ENCODE assay signal across 8 cellular contexts in the genomic region with DNA sequence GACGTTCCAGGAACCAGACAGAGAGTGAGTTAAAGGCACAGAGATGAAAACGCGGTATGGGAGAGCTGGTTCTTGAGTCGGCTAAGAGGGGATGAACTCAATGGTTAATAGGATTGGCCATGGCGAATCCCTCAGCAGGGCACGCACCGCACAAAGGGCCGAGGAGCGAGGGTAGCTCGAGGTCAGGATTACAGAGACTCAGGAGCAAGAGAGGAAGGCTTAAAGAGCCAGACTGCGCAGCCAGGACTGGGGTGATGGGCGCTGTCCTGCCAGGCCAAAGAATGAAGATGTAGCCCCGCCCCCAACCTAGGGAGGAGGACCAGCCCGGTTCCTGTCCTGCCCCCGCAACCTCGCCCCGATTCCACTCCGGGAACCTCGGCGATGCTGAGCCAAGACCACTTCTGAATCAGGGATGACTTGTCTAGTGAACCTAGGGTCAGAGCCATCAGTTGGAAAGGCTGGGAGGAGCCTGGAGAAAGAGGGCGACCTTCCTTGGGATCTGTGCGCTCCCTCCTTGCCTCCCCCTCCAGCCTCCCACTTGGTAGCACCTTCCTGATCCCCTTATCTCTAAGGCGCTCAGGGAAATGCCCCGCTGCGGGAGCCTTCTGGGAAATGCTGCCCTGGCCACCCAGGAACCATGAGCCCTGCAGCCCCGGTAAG. TPM values are rescaled to one million over a fixed set of nuclear protein-coding genes. Genes with fewer than 3 reads are reported as not detected.
DNase-seq lines count a peak whose midpoint lies in the region; ATAC-seq and TF ChIP-seq lines count a peak whose summit lies in the region.

Gene PLEKHB1 (plus strand): TSS at position 610 of the 660 bp plus-strand sequence. CDS start 28 bp downstream, at position 638.

- H3K36me3 ChIP-seq in GM23338 (ENCODE audit: insufficient read depth) (no peaks in the 10 kb centered on the region), hepatocyte (replicated peaks; ENCODE audit: insufficient read depth, low read depth) (no peaks in the 10 kb centered on the region), psoas muscle (ENCODE audit: insufficient read depth in 1 of 2, low read depth in 1 of 2) (no peaks in the 10 kb centered on the region)

- intact Hi-C loops in activated CD4-positive, alpha-beta memory T cell treated with anti-CD3 and anti-CD28 coated beads for 36 hours (cut with micrococcal nuclease) = no loop called here
- intact Hi-C loops in psoas muscle (cut with DNase I) = no loop called here

- H2AFZ ChIP-seq in GM23338 (peak within 1 kb of the TSS; percentile 99), hepatocyte (peak within 1 kb of the TSS; percentile 64)

- H3K9me3 ChIP-seq in hepatocyte (ENCODE audit: low read depth) (no peaks in the 10 kb centered on the region), psoas muscle (no peaks in the 10 kb centered on the region)

- peaks cover 36% of the 10 kb centered on the region for H3K4me1 Mint-ChIP-seq in GM23338
- H3K4me1 Mint-ChIP-seq in activated CD4-positive, alpha-beta memory T cell treated with anti-CD3 and anti-CD28 coated beads for 36 hours (ENCODE audit: low read depth) = peaks cover 7% of the 10 kb centered on the region

- H3K4me2 ChIP-seq in GM23338 (peak within 1 kb of the TSS; percentile 100), hepatocyte (peak within 1 kb of the TSS; percentile 70)

- 16% methylated on average over 25 of the region's 26 CpGs for WGBS in hepatocyte (ENCODE audit: low lambda C conversion rate, missing lambda C conversion rate)
- WGBS in psoas muscle, 3 donors = 44 to 57% (median 54%) methylated on average over 23 to 26 of the region's 26 CpGs

- no peaks in the 10 kb centered on the region for H4K20me1 ChIP-seq in GM23338 (replicated peaks; ENCODE audit: insufficient read depth)
- H4K20me1 ChIP-seq in hepatocyte (ENCODE audit: insufficient read depth, poor library complexity, severe bottlenecking) = no peaks in the 10 kb centered on the region

- ATAC-seq in GM23338 (peak; percentile 77), psoas muscle (no peak), HG02885 (IDR thresholded peaks at IDR 0.05; ENCODE audit: poor library complexity, unreplicated experiment) (no peak), HG03159 (IDR thresholded peaks at IDR 0.05; ENCODE audit: unreplicated experiment) (no peak)

- H3K36me3 Mint-ChIP-seq in GM23338 (ENCODE audit: low read depth) = no peaks in the 10 kb centered on the region
- no peaks in the 10 kb centered on the region for H3K36me3 Mint-ChIP-seq in activated CD4-positive, alpha-beta memory T cell treated with anti-CD3 and anti-CD28 coated beads for 36 hours

- POLR2A ChIA-PET in activated CD4-positive, alpha-beta memory T cell treated with anti-CD3 and anti-CD28 coated beads for 36 hours (lab: Charles Lee) = interaction anchor here (1.1 kb wide), 1 partner anchor 142 kb away, joined by 3 read pairs; no protein-coding TSS in a partner anchor

- peaks cover 23% of the 10 kb centered on the region for H3K4me1 ChIP-seq in GM23338 (ENCODE audit: insufficient read depth)
- H3K4me1 ChIP-seq in hepatocyte (ENCODE audit: insufficient read depth) = peaks cover 9% of the 10 kb centered on the region
- H3K4me1 ChIP-seq in psoas muscle = peaks cover 3% of the 10 kb centered on the region

- CTCF ChIA-PET in activated CD4-positive, alpha-beta memory T cell treated with anti-CD3 and anti-CD28 coated beads for 36 hours (lab: Charles Lee) = interaction anchor here (2.4 to 5.1 kb wide), 2 partner anchors 14 to 20 kb away, joined by 14 to 28 read pairs; no protein-coding TSS in a partner anchor

- no peaks in the 10 kb centered on the region for H3K9me2 ChIP-seq in GM23338 (ENCODE audit: insufficient read depth)
- no peaks in the 10 kb centered on the region for H3K9me2 ChIP-seq in hepatocyte (replicated peaks; ENCODE audit: insufficient read depth)

- H3K4me3 ChIP-seq in GM23338 (peak within 1 kb of the TSS; percentile 89), hepatocyte (no peak within 1 kb of the TSS), psoas muscle (peak within 1 kb of the TSS; percentile 55)

- H3K27me3 Mint-ChIP-seq in GM23338 (ENCODE audit: insufficient read depth, low read depth, poor library complexity) = peaks cover 24% of the 10 kb centered on the region
- H3K27me3 Mint-ChIP-seq in activated CD4-positive, alpha-beta memory T cell treated with anti-CD3 and anti-CD28 coated beads for 36 hours = no peaks in the 10 kb centered on the region

- H3K79me2 ChIP-seq in GM23338 (replicated peaks; ENCODE audit: insufficient read depth) = no peaks in the 10 kb centered on the region
- H3K79me2 ChIP-seq in hepatocyte = no peaks in the 10 kb centered on the region

- H3K4me3 Mint-ChIP-seq in GM23338 = peak within 1 kb of the TSS; percentile 81
- peak within 1 kb of the TSS; percentile 79 for H3K4me3 Mint-ChIP-seq in activated CD4-positive, alpha-beta memory T cell treated with anti-CD3 and anti-CD28 coated beads for 36 hours

- H3K9me3 Mint-ChIP-seq in GM23338 = no peaks in the 10 kb centered on the region
- no peaks in the 10 kb centered on the region for H3K9me3 Mint-ChIP-seq in activated CD4-positive, alpha-beta memory T cell treated with anti-CD3 and anti-CD28 coated beads for 36 hours

- TF ChIP-seq CTCF in GM23338 (conservative IDR thresholded peaks at IDR 0.05; ENCODE audit: low read depth in 2 of 2) = no peak
- no peak for TF ChIP-seq CTCF in hepatocyte (IDR thresholded peaks at IDR 0.05; ENCODE audit: poor library complexity)
- TF ChIP-seq CTCF in psoas muscle (IDR thresholded peaks at IDR 0.05) = no peak

- H3K27ac Mint-ChIP-seq in GM23338 = no peak within 1 kb of the TSS
- no peak within 1 kb of the TSS for H3K27ac Mint-ChIP-seq in activated CD4-positive, alpha-beta memory T cell treated with anti-CD3 and anti-CD28 coated beads for 36 hours

- H3K27ac ChIP-seq in GM23338 (ENCODE audit: low read depth) (0 out of 2 replicates have a peak within 1 kb of the TSS, but pooled peaks have one; percentile 6), hepatocyte (peak within 1 kb of the TSS; percentile 39), psoas muscle (no peak within 1 kb of the TSS)

- peak; percentile 92 for DNase-seq in GM23338 (ENCODE audit: low spot score)
- no peak for DNase-seq in activated CD4-positive, alpha-beta memory T cell treated with anti-CD3 and anti-CD28 coated beads for 36 hours
- peak; percentile 60 for DNase-seq in hepatocyte (ENCODE audit: low spot score)
- DNase-seq in psoas muscle = no peak
- no peak for DNase-seq in NCI-H1048 (lab: John Stamatoyannopoulos, UW)
- DNase-seq in DMS114 treated with DMSO at 0.1 percent for 48 hours (lab: John Stamatoyannopoulos, UW; ENCODE audit: unreplicated experiment) = no peak

- peaks cover 33% of the 10 kb centered on the region for H3K27me3 ChIP-seq in GM23338 (ENCODE audit: insufficient read depth)
- H3K27me3 ChIP-seq in hepatocyte = peaks cover 6% of the 10 kb centered on the region
- no peaks in the 10 kb centered on the region for H3K27me3 ChIP-seq in psoas muscle (ENCODE audit: insufficient read depth in 3 of 3, low read length in 2 of 3)

- H3F3A ChIP-seq in GM23338 (replicated peaks; ENCODE audit: low read depth) = peaks cover 10% of the 10 kb centered on the region

TF ChIP-seq in GM23338, 12 proteins besides CTCF, POLR2A, EP300 and RAD21:
- peak; percentile 70 for TF ChIP-seq POLR2AphosphoS5 (IDR thresholded peaks at IDR 0.05; ENCODE audit: low read depth)
- no peak for TF ChIP-seq ETS1 (IDR thresholded peaks at IDR 0.05)
TF ChIP-seq in GM23338: peak in this region for 1.

RNA-seq across cellular contexts. Expression of gene PLEKHB1, which starts in this region (rescaled TPM):
- total RNA-seq in GM23338 (2014; rRNA removed; shearing (Covaris generic)) = 10.3 and 20.1 TPM in 2 replicates
- polyA plus RNA-seq in GM23338 (2016; fragmentation: Nextera tagmentation; extraction: Ambion mirVana) (20.8 and 25.8 TPM in 2 replicates), hepatocyte (14.3 and 14.8 TPM in 2 replicates), psoas muscle (10 to 100 TPM in 1 of 3 donors, 1 to 10 TPM in 1, under 1 TPM in 1; 0.33 to 10.4 (median 5.2) TPM)
- total RNA-seq in activated CD4-positive, alpha-beta memory T cell treated with anti-CD3 and anti-CD28 coated beads for 36 hours = 10 to 100 TPM; 13.2 to 16.0 TPM
- total RNA-seq in hepatocyte (8.9 and 12.2 TPM in 2 replicates), psoas muscle (10 to 100 TPM in 2 of 4 donors, 1 to 10 TPM in 2; 8.1 to 13.7 (median 9.9) TPM)

Comparison
In these comparisons a context has a peak if more than half of its experiments do, and no peak if none do; other contexts are left out.
1. DNase-seq: peak in GM23338 (single experiment) and hepatocyte (single experiment); none in activated CD4-positive, alpha-beta memory T cell treated with anti-CD3 and anti-CD28 coated beads for 36 hours (single experiment), psoas muscle (0 of 2), NCI-H1048 (single experiment) and DMS114 treated with DMSO at 0.1 percent for 48 hours (single experiment).